ENCODE assay signal across 1 cellular context in the genomic region with DNA sequence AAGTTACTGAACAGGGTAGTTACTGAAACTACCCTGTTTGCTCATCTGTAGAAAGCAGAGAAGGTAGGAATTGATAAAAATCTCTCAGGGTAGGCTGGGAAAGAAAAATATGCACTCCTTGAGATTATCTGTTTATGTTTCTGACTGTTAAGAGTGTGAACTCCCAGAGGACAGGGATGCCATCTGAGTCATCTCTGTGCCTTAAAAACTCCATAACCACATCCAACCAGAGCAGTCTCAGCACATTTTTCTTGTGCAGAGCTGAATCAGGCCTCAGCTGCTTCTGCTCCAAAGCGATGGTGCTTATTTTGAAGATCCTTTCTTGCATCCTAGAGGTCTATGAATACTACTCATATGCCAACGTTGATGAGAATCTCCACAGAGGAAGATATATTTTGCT.
TF ChIP-seq lines count a peak whose summit lies in the region.

No MANE protein-coding gene starts in this region.

TF ChIP-seq in SK-N-SH, 30 proteins besides CTCF, POLR2A, EP300 and RAD21 (continued from another document):
- TF ChIP-seq, protein P1, sequence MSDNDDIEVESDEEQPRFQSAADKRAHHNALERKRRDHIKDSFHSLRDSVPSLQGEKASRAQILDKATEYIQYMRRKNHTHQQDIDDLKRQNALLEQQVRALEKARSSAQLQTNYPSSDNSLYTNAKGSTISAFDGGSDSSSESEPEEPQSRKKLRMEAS (IDR thresholded peaks at IDR 0.05; ENCODE audit: low read depth) = no peak
- no peak for TF ChIP-seq IRF3 (IDR thresholded peaks at IDR 0.05; ENCODE audit: low read depth, low read length)
- TF ChIP-seq RCOR1 (IDR thresholded peaks at IDR 0.05; ENCODE audit: low read length) = no peak
- TF ChIP-seq MEF2A (IDR thresholded peaks at IDR 0.05; ENCODE audit: borderline replicate concordance, low read depth) = no peak
- TF ChIP-seq ELF1 (IDR thresholded peaks at IDR 0.05) = no peak
- TF ChIP-seq FOXJ3 (CRISPR knock-in tag; IDR thresholded peaks at IDR 0.05) = no peak
- TF ChIP-seq NFIC (IDR thresholded peaks at IDR 0.05; ENCODE audit: borderline replicate concordance) = no peak
- TF ChIP-seq FOXM1 (IDR thresholded peaks at IDR 0.05; ENCODE audit: low read depth) = no peak
- no peak for TF ChIP-seq GATA2 (CRISPR knock-in tag; IDR thresholded peaks at IDR 0.05)
- no peak for TF ChIP-seq JUND (IDR thresholded peaks at IDR 0.05)
- TF ChIP-seq SIN3A (IDR thresholded peaks at IDR 0.05; ENCODE audit: borderline replicate concordance, low read depth, low read length) = no peak
- no peak for TF ChIP-seq TCF12 (IDR thresholded peaks at IDR 0.05)
